ENCODE assay signal across 1 cellular context in genomic region chr2:27890146-27891062, GRCh38.
TF ChIP-seq lines count a peak whose summit lies in the region.

TSS of gene BABAM2 (plus strand) at chr2:27890729. CDS start at chr2:27894557, 3,828 bp downstream.
TSS of gene RBKS (minus strand) at chr2:27890387. CDS start at chr2:27890345, 42 bp downstream.

TF ChIP-seq in HepG2, 621 proteins besides CTCF, POLR2A, EP300 and RAD21 (continued from another document):
- no peak for TF ChIP-seq PREB (CRISPR knock-in tag; IDR thresholded peaks at IDR 0.05)
